ENCODE assay signal across 2 cellular contexts in the genomic region with DNA sequence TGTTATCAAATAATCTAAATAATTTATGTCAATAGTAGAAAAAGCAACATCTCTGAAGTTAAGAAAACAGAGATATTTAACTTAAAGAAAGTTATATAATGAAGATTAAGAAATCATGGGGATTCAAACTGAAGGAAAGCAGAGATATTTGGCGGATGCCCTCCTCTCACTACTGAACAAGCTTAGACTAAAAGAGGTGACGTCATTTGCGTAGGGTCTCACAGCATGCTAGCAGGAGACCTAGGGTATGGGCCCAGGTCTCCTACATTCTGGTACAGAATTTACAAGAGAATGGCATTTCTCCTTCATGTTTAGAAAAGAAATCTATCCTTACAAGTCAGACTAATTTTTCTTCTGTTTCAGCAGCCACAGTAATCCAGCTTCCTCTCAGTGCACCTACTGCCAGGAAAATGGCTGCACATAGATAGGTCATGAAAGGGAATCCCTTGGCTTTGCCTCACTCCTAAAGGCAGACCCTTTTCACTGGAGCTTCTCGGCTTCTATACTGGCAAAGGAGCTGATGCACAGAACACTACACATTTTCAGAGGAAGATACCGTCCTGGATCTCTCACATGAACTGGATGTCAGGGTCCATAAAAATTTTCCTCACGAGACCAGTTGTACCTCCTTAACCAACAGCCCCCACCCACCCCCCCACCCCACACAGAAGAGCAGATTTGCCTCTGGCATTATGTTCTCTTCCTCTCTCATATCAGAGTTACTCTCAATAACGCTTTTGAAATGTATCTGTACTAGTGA.
TF ChIP-seq lines count a peak whose summit lies in the region.

No MANE protein-coding gene starts in this region.

TF ChIP-seq in IMR-90, 13 proteins besides CTCF, POLR2A, EP300 and RAD21:
- TF ChIP-seq CEBPB (IDR thresholded peaks at IDR 0.05; ENCODE audit: low read depth, low read length) (no peak), MAZ (IDR thresholded peaks at IDR 0.05; ENCODE audit: borderline replicate concordance, low read depth, low read length) (no peak), CHD1 (IDR thresholded peaks at IDR 0.05; ENCODE audit: low read depth, low read length) (no peak), MAFK (IDR thresholded peaks at IDR 0.05; ENCODE audit: low read depth, low read length) (no peak), SMC3 (IDR thresholded peaks at IDR 0.05; ENCODE audit: low read depth, low read length) (no peak), RCOR1 (IDR thresholded peaks at IDR 0.05; ENCODE audit: insufficient replicate concordance, low read length) (no peak), BHLHE40 (IDR thresholded peaks at IDR 0.05; ENCODE audit: low read depth, low read length) (no peak), FOS (IDR thresholded peaks at IDR 0.05; ENCODE audit: low read depth, low read length) (no peak), NFE2L2 (IDR thresholded peaks at IDR 0.05; ENCODE audit: low read depth, low read length) (no peak), RFX5 (IDR thresholded peaks at IDR 0.05; ENCODE audit: low read depth, low read length) (no peak), MXI1 (IDR thresholded peaks at IDR 0.05; ENCODE audit: borderline replicate concordance, low read depth, low read length) (no peak), USF2 (IDR thresholded peaks at IDR 0.05; ENCODE audit: low read depth, low read length) (no peak)
- TF ChIP-seq, protein P1, sequence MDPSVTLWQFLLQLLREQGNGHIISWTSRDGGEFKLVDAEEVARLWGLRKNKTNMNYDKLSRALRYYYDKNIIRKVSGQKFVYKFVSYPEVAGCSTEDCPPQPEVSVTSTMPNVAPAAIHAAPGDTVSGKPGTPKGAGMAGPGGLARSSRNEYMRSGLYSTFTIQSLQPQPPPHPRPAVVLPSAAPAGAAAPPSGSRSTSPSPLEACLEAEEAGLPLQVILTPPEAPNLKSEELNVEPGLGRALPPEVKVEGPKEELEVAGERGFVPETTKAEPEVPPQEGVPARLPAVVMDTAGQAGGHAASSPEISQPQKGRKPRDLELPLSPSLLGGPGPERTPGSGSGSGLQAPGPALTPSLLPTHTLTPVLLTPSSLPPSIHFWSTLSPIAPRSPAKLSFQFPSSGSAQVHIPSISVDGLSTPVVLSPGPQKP (IDR thresholded peaks at IDR 0.05; ENCODE audit: borderline replicate concordance, low read depth, low read length), result no peak
TF ChIP-seq in IMR-90: peak in this region for 0.

TF ChIP-seq in GM12891, 5 proteins besides CTCF, POLR2A, EP300 and RAD21:
- TF ChIP-seq SPI1 (IDR thresholded peaks at IDR 0.05; ENCODE audit: low read depth, low read length) (no peak), TAF1 (IDR thresholded peaks at IDR 0.05; ENCODE audit: low read depth, low read length) (no peak), POLR2AphosphoS5 (IDR thresholded peaks at IDR 0.05; ENCODE audit: low read depth, low read length) (no peak)
